In the genomic region with DNA sequence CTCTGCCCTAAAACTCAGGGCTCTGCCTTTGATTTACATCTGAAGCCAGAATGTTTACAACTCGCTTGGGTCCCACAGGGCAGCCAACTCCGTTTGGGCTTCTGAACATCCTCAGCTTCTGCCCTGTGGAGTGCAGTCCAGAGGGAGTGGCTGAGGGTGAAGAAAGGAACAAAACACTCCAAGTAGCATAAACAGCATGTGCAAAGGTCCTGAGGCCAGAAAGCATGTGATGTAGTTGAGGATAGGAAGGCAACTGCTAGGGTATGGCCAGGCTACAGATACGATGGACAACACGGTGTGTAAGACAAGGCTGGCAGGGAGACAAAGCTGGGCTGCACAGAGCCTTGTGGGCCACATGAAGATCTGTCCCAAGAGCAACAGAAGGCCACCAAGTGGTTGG, we compare ENCODE assay signal across 1 cellular context.
TF ChIP-seq lines count a peak whose summit lies in the region.

No MANE protein-coding gene starts in this region.

TF ChIP-seq in K562, 482 proteins besides CTCF, POLR2A, EP300 and RAD21 (continued from another document):
- TF ChIP-seq, protein P1, sequence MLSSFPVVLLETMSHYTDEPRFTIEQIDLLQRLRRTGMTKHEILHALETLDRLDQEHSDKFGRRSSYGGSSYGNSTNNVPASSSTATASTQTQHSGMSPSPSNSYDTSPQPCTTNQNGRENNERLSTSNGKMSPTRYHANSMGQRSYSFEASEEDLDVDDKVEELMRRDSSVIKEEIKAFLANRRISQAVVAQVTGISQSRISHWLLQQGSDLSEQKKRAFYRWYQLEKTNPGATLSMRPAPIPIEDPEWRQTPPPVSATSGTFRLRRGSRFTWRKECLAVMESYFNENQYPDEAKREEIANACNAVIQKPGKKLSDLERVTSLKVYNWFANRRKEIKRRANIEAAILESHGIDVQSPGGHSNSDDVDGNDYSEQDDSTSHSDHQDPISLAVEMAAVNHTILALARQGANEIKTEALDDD (IDR thresholded peaks at IDR 0.05), result no peak
TF ChIP-seq in K562: peak in this region for 1.
